ENCODE assay signal across 1 cellular context in the genomic region with DNA sequence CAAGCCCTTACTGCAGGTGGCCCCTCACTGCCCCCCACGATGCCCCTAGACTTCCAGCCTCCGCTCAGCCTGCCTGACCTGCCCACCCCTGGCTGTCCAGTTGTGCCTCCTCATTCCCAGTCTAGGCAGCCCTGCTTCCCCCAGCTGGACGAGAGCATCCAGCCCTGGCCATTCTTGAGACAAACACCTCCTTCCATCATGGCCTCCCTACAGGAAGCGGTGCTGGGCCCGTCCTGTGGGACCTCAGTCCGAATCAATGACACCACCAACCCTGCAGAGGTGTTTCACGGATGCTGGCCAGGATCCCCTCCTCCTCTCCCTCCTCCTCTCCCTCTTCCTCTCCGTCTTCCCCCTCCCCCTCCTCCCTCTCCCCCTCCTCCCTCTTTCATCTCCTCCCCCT.
TF ChIP-seq lines count a peak whose summit lies in the region.

No MANE protein-coding gene starts in this region.

TF ChIP-seq in HCT116, 20 proteins besides CTCF, POLR2A, EP300 and RAD21:
- TF ChIP-seq FOSL1 (IDR thresholded peaks at IDR 0.05; ENCODE audit: low read depth): no peak
- no peak for TF ChIP-seq ZNF274 (IDR thresholded peaks at IDR 0.05; ENCODE audit: low read depth, low read length)
- TF ChIP-seq SP1 (IDR thresholded peaks at IDR 0.05; ENCODE audit: low read depth): no peak
- TF ChIP-seq POLR2AphosphoS5 (IDR thresholded peaks at IDR 0.05; ENCODE audit: low read depth, low read length): no peak
- no peak for TF ChIP-seq EGR1 (IDR thresholded peaks at IDR 0.05; ENCODE audit: low read depth)
